10 cellular contexts compared by ENCODE assay signal in genomic region chr14:33175951-33176350, GRCh38.
"Had no signal": no experiment of that assay in that cellular context is flagged by ENCODE, and none has a peak within 500 bp of the region (broad histone marks: within the 10 kb centered on the region; RNA-seq: fewer than 3 reads in every experiment).

No MANE protein-coding gene starts in this region.

- H3K4me1 ChIP-seq: HAP-1 had no signal

- DNase-seq: GM23248, GOT3, H7, H9, HCEC 1CT, HFFc6 had no signal

- H3K4me2 ChIP-seq: GM23338 had no signal

- FAIRE-seq: H1 had no signal

- H3K4me3 ChIP-seq: GM23248, GM23338, HAP-1 had no signal

- H3K36me3 ChIP-seq: HAP-1 had no signal

- H3K9me3 ChIP-seq: HAP-1 had no signal

- H2AFZ ChIP-seq: GM23248, GM23338 had no signal

- H3K9ac ChIP-seq: GM23248 had no signal

- ATAC-seq: GM23338, HCT116 had no signal

- H3K27ac ChIP-seq: GM23248 had no signal
